Comparison of ENCODE assay signal across 1 cellular context in genomic region chr16:28975158-28975603, GRCh38.
TF ChIP-seq lines count a peak whose summit lies in the region.

No MANE protein-coding gene starts in this region.

TF ChIP-seq in endothelial cell of umbilical vein, 7 proteins besides CTCF, POLR2A, EP300 and RAD21:
- TF ChIP-seq MAX (IDR thresholded peaks at IDR 0.05; ENCODE audit: insufficient read depth, insufficient read length) (no peak), EZH2 (IDR thresholded peaks at IDR 0.05; ENCODE audit: borderline replicate concordance, low read depth, low read length, severe bottlenecking) (no peak), JUN (IDR thresholded peaks at IDR 0.05; ENCODE audit: borderline replicate concordance, insufficient read depth, insufficient read length, low read depth) (no peak), FOS (IDR thresholded peaks at IDR 0.05; ENCODE audit: borderline replicate concordance, insufficient read depth, low read length) (no peak), GATA2 (IDR thresholded peaks at IDR 0.05; ENCODE audit: insufficient read depth, insufficient read length, low read depth, low read length) (no peak), MYC (IDR thresholded peaks at IDR 0.05; ENCODE audit: low read depth, low read length) (no peak), POLR2AphosphoS5 (IDR thresholded peaks at IDR 0.05; ENCODE audit: insufficient read depth, low read depth, low read length) (no peak)
